ENCODE assay signal across 1 cellular context in genomic region chr2:11505652-11506610, GRCh38.
TF ChIP-seq lines count a peak whose summit lies in the region.

No MANE protein-coding gene starts in this region.

TF ChIP-seq in HepG2, 621 proteins besides CTCF, POLR2A, EP300 and RAD21 (continued from another document and continues in another):
- TF ChIP-seq MAFK (conservative IDR thresholded peaks at IDR 0.05 in 1 of 2, IDR thresholded peaks at IDR 0.05 in 1 of 2; ENCODE audit: low read length in 2 of 2) (peak in 1 of 2 experiments; percentile 30; a peak in 1 of 4 replicates), YEATS2 (CRISPR knock-in tag; IDR thresholded peaks at IDR 0.05; ENCODE audit: borderline replicate concordance) (no peak), MED1 (CRISPR knock-in tag; IDR thresholded peaks at IDR 0.05) (peak; percentile 95), SUZ12 (IDR thresholded peaks at IDR 0.05; ENCODE audit: low read depth, low read length) (no peak), ZNF224 (CRISPR knock-in tag; IDR thresholded peaks at IDR 0.05) (no peak), ZNF12 (CRISPR knock-in tag; IDR thresholded peaks at IDR 0.05) (peak; percentile 50; the same call in 1 of the 2 replicates), FOXJ3 (CRISPR knock-in tag; IDR thresholded peaks at IDR 0.05; ENCODE audit: borderline replicate concordance) (peak; percentile 87; the same call in 1 of the 2 replicates), KLF16 (CRISPR knock-in tag; IDR thresholded peaks at IDR 0.05) (peak in 1 of 2 experiments; percentile 78; a peak in 2 of 4 replicates), PHF21A (CRISPR knock-in tag; IDR thresholded peaks at IDR 0.05) (peak; percentile 95), ZNF7 (CRISPR knock-in tag; IDR thresholded peaks at IDR 0.05) (no peak), KDM6A (CRISPR knock-in tag; IDR thresholded peaks at IDR 0.05; ENCODE audit: low read depth) (peak; percentile 93), FOSL1 (CRISPR knock-in tag; IDR thresholded peaks at IDR 0.05; ENCODE audit: borderline replicate concordance) (no peak), HMG20B (CRISPR knock-in tag; conservative IDR thresholded peaks at IDR 0.05) (peak; percentile 49), ZNF326 (CRISPR knock-in tag; IDR thresholded peaks at IDR 0.05; ENCODE audit: borderline replicate concordance) (no peak), HNRNPUL1 (IDR thresholded peaks at IDR 0.05; ENCODE audit: low read depth, low read length) (peak; percentile 57; the same call in 1 of the 2 replicates), ZNF558 (CRISPR knock-in tag; IDR thresholded peaks at IDR 0.05; ENCODE audit: borderline replicate concordance) (no peak; the same call in 1 of the 2 replicates), IKZF5 (CRISPR knock-in tag; IDR thresholded peaks at IDR 0.05) (peak; percentile 93; the same call in 1 of the 2 replicates), ZNF577 (CRISPR knock-in tag; IDR thresholded peaks at IDR 0.05; ENCODE audit: borderline replicate concordance, low read depth) (0 out of 2 replicates have a peak, but pooled peaks have one; percentile 53), ZNF564 (CRISPR knock-in tag; IDR thresholded peaks at IDR 0.05) (0 out of 2 replicates have a peak, but pooled peaks have one; percentile 19), ZNF589 (CRISPR knock-in tag; conservative IDR thresholded peaks at IDR 0.05) (peak; percentile 89; the same call in 1 of the 2 replicates), BCL6 (CRISPR knock-in tag; IDR thresholded peaks at IDR 0.05) (peak; percentile 76), ZNF678 (CRISPR knock-in tag; IDR thresholded peaks at IDR 0.05) (0 out of 2 replicates have a peak, but pooled peaks have one; percentile 65), MXD4 (CRISPR knock-in tag; IDR thresholded peaks at IDR 0.05) (peak; percentile 80), ZNF670 (CRISPR knock-in tag; IDR thresholded peaks at IDR 0.05; ENCODE audit: borderline replicate concordance) (peak; percentile 82), ZFYVE20 (CRISPR knock-in tag; IDR thresholded peaks at IDR 0.05; ENCODE audit: borderline replicate concordance, low read depth) (no peak), MAFG (CRISPR knock-in tag; IDR thresholded peaks at IDR 0.05) (no peak), ZSCAN30 (CRISPR knock-in tag; IDR thresholded peaks at IDR 0.05) (peak; percentile 63; the same call in 1 of the 2 replicates), ZNF780A (CRISPR knock-in tag; IDR thresholded peaks at IDR 0.05) (no peak), ZNF839 (CRISPR knock-in tag; IDR thresholded peaks at IDR 0.05; ENCODE audit: borderline replicate concordance) (peak; percentile 38; the same call in 1 of the 2 replicates), SIX1 (CRISPR knock-in tag; IDR thresholded peaks at IDR 0.05; ENCODE audit: borderline replicate concordance) (no peak; the same call in 1 of the 2 replicates), SIX4 (CRISPR knock-in tag; IDR thresholded peaks at IDR 0.05) (no peak; the same call in none of the 2 replicates), ATAD3A (CRISPR knock-in tag; IDR thresholded peaks at IDR 0.05) (no peak), POGZ (CRISPR knock-in tag; IDR thresholded peaks at IDR 0.05) (peak; percentile 52), KDM4B (CRISPR knock-in tag; IDR thresholded peaks at IDR 0.05) (no peak; the same call in 1 of the 2 replicates), ZNF569 (CRISPR knock-in tag; IDR thresholded peaks at IDR 0.05; ENCODE audit: borderline replicate concordance) (no peak), ERF (CRISPR knock-in tag; IDR thresholded peaks at IDR 0.05) (peak; percentile 93), MEIS2 (CRISPR knock-in tag; IDR thresholded peaks at IDR 0.05) (peak; percentile 54), HHEX (CRISPR knock-in tag; IDR thresholded peaks at IDR 0.05) (peak; percentile 83), RBFOX2 (IDR thresholded peaks at IDR 0.05; ENCODE audit: low read depth, low read length) (peak; percentile 74), PAF1 (CRISPR knock-in tag; IDR thresholded peaks at IDR 0.05) (no peak), ZNF841 (CRISPR knock-in tag; IDR thresholded peaks at IDR 0.05; ENCODE audit: borderline replicate concordance) (no peak), ZKSCAN8 (CRISPR knock-in tag; IDR thresholded peaks at IDR 0.05; ENCODE audit: borderline replicate concordance) (peak; percentile 1; the same call in 1 of the 2 replicates), FOXO4 (CRISPR knock-in tag; conservative IDR thresholded peaks at IDR 0.05) (no peak), ELF1 (CRISPR knock-in tag; IDR thresholded peaks at IDR 0.05) (peak; percentile 28; the same call in 1 of the 2 replicates), TGIF2 (CRISPR knock-in tag; IDR thresholded peaks at IDR 0.05) (peak; percentile 86; the same call in 1 of the 2 replicates), ZNF552 (CRISPR knock-in tag; IDR thresholded peaks at IDR 0.05; ENCODE audit: borderline replicate concordance) (0 out of 2 replicates have a peak, but pooled peaks have one; percentile 59), GZF1 (CRISPR knock-in tag; IDR thresholded peaks at IDR 0.05) (peak; percentile 86; the same call in 1 of the 2 replicates), TIGD3 (CRISPR knock-in tag; IDR thresholded peaks at IDR 0.05; ENCODE audit: borderline replicate concordance) (no peak), SNAPC2 (CRISPR knock-in tag; IDR thresholded peaks at IDR 0.05) (peak; percentile 94), RNF2 (conservative IDR thresholded peaks at IDR 0.05; ENCODE audit: low read depth) (peak; percentile 88), ZNF33A (CRISPR knock-in tag; IDR thresholded peaks at IDR 0.05; ENCODE audit: borderline replicate concordance) (peak; percentile 79; the same call in 1 of the 2 replicates), HNRNPH1 (optimal IDR thresholded peaks at IDR 0.05; ENCODE audit: low read depth, low read length) (no peak), GATAD1 (CRISPR knock-in tag; IDR thresholded peaks at IDR 0.05) (peak; percentile 75), RARG (CRISPR knock-in tag; IDR thresholded peaks at IDR 0.05; ENCODE audit: low read depth) (peak; percentile 82; the same call in 1 of the 2 replicates), NR1H2 (CRISPR knock-in tag; IDR thresholded peaks at IDR 0.05; ENCODE audit: borderline replicate concordance, low read depth) (no peak), ZNF10 (CRISPR knock-in tag; IDR thresholded peaks at IDR 0.05; ENCODE audit: borderline replicate concordance, low read depth) (no peak), ZNF629 (CRISPR knock-in tag; conservative IDR thresholded peaks at IDR 0.05) (no peak; the same call in 1 of the 2 replicates), UBTF (CRISPR knock-in tag; IDR thresholded peaks at IDR 0.05) (peak; percentile 71), ZNF350 (CRISPR knock-in tag; IDR thresholded peaks at IDR 0.05; ENCODE audit: borderline replicate concordance, low read depth) (peak; percentile 84; the same call in 1 of the 2 replicates), ZNF367 (CRISPR knock-in tag; IDR thresholded peaks at IDR 0.05; ENCODE audit: borderline replicate concordance) (no peak), ATF5 (CRISPR knock-in tag; IDR thresholded peaks at IDR 0.05; ENCODE audit: low read depth) (no peak), SP140L (CRISPR knock-in tag; IDR thresholded peaks at IDR 0.05; ENCODE audit: borderline replicate concordance) (no peak), ZBTB1 (CRISPR knock-in tag; IDR thresholded peaks at IDR 0.05; ENCODE audit: borderline replicate concordance) (no peak)
- TF ChIP-seq, protein P1, sequence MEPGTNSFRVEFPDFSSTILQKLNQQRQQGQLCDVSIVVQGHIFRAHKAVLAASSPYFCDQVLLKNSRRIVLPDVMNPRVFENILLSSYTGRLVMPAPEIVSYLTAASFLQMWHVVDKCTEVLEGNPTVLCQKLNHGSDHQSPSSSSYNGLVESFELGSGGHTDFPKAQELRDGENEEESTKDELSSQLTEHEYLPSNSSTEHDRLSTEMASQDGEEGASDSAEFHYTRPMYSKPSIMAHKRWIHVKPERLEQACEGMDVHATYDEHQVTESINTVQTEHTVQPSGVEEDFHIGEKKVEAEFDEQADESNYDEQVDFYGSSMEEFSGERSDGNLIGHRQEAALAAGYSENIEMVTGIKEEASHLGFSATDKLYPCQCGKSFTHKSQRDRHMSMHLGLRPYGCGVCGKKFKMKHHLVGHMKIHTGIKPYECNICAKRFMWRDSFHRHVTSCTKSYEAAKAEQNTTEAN (CRISPR knock-in tag; conservative IDR thresholded peaks at IDR 0.05): peak; percentile 94; the same call in 1 of the 2 replicates
- TF ChIP-seq, protein P2, sequence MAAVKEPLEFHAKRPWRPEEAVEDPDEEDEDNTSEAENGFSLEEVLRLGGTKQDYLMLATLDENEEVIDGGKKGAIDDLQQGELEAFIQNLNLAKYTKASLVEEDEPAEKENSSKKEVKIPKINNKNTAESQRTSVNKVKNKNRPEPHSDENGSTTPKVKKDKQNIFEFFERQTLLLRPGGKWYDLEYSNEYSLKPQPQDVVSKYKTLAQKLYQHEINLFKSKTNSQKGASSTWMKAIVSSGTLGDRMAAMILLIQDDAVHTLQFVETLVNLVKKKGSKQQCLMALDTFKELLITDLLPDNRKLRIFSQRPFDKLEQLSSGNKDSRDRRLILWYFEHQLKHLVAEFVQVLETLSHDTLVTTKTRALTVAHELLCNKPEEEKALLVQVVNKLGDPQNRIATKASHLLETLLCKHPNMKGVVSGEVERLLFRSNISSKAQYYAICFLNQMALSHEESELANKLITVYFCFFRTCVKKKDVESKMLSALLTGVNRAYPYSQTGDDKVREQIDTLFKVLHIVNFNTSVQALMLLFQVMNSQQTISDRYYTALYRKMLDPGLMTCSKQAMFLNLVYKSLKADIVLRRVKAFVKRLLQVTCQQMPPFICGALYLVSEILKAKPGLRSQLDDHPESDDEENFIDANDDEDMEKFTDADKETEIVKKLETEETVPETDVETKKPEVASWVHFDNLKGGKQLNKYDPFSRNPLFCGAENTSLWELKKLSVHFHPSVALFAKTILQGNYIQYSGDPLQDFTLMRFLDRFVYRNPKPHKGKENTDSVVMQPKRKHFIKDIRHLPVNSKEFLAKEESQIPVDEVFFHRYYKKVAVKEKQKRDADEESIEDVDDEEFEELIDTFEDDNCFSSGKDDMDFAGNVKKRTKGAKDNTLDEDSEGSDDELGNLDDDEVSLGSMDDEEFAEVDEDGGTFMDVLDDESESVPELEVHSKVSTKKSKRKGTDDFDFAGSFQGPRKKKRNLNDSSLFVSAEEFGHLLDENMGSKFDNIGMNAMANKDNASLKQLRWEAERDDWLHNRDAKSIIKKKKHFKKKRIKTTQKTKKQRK (IDR thresholded peaks at IDR 0.05; ENCODE audit: low read length): no peak
- TF ChIP-seq, protein P3, sequence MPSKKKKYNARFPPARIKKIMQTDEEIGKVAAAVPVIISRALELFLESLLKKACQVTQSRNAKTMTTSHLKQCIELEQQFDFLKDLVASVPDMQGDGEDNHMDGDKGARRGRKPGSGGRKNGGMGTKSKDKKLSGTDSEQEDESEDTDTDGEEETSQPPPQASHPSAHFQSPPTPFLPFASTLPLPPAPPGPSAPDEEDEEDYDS (CRISPR knock-in tag; IDR thresholded peaks at IDR 0.05): peak; percentile 46
- TF ChIP-seq, protein P4, sequence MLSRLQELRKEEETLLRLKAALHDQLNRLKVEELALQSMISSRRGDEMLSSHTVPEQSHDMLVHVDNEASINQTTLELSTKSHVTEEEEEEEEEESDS (CRISPR knock-in tag; IDR thresholded peaks at IDR 0.05; ENCODE audit: borderline replicate concordance): 0 out of 2 replicates have a peak, but pooled peaks have one; percentile 27
